Comparison of ENCODE assay signal across 19 cellular contexts in the genomic region with DNA sequence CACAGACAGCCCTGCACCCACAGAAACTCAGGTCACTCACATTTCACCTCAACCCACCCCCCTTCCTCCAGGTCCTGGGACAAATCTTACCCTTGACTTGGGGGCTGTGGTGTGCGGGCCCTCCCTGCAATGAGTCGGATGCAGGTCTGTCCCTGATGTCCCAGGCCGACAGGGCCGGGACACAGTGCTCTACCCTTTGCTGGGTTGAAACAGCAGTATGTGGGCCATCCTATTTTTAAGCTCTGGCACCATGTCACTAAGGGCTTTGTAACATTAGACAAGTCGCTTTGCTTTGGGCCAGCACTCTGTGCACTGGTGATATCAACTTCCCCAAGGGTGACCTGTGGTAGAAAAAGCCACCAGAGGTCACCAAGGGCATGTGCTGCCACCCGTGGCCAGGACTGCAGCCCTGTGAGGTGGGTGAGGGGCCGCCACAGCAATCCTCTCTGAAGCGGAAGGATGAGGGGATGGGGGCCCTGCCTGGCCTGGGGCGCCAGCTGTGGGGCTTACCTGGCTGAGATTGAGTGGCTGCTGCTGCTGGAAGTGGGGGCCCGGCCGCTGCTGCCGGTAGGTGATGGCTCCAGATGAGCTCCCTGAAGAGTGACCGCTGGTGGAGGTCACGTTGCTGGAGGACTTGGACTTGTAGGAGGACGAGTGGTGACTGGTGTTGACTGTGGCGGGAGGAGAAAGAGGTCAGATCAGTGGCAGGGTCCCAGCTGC. TPM values are rescaled to one million over a fixed set of nuclear protein-coding genes. Genes with fewer than 3 reads are reported as not detected.
"Had no signal": no experiment of that assay in that cellular context is flagged by ENCODE, and none has a peak within 500 bp of the region (broad histone marks: within the 10 kb centered on the region; RNA-seq: fewer than 3 reads in every experiment).

No MANE protein-coding gene starts in this region.

- ATAC-seq: activated CD8-positive, alpha-beta T cell treated with anti-CD3 and anti-CD28 coated beads, Interleukin-2, amount 10 ng/mL, durations not matched to agents 7 days and 5 days; activated naive CD4-positive, alpha-beta T cell treated with anti-CD3 and anti-CD28 coated beads, Interleukin-2, amount 50 U/mL, for 72 hours; left lung had no signal

- H3K27ac Mint-ChIP-seq: activated CD8-positive, alpha-beta T cell treated with anti-CD3 and anti-CD28 coated beads, Interleukin-2, amount 10 ng/mL, durations not matched to agents 7 days and 5 days had no signal

- H3K9me3 Mint-ChIP-seq: activated naive CD4-positive, alpha-beta T cell treated with anti-CD3 and anti-CD28 coated beads, Interleukin-2, amount 50 U/mL, for 72 hours had no signal

- H3K36me3 Mint-ChIP-seq: activated naive CD4-positive, alpha-beta T cell treated with anti-CD3 and anti-CD28 coated beads, Interleukin-2, amount 50 U/mL, for 72 hours had no signal

- H3K4me1 ChIP-seq: breast epithelium, left lung, sigmoid colon, SJCRH30, tibial nerve had no signal

- H3K36me3 ChIP-seq: SJCRH30 had no signal

- H3K27me3 ChIP-seq: breast epithelium, esophagus muscularis mucosa, left lung, sigmoid colon, SJCRH30, tibial nerve had no signal

- H3K4me3 ChIP-seq: breast epithelium, esophagus muscularis mucosa, left lung, sigmoid colon, SJCRH30, tibial nerve had no signal

- DNase-seq: activated CD4-positive, alpha-beta T cell treated with anti-CD3 and anti-CD28 coated beads for 4 hours; activated CD8-positive, alpha-beta T cell treated with anti-CD3 and anti-CD28 coated beads, Interleukin-2, amount 10 ng/mL, durations not matched to agents 7 days and 5 days; activated effector memory CD4-positive, alpha-beta T cell treated with anti-CD3 and anti-CD28 coated beads, Interleukin-2, amount 50 U/mL, for 16 hours; aorta; islet precursor cell; left lung; mesendoderm; sigmoid colon; SJCRH30; stimulated activated CD4-positive, alpha-beta T cell treated with anti-CD3 and anti-CD28 coated beads, Interleukin-4, amount 100 ng/mL, for 1 hour; T-helper 9 cell; WERI-Rb-1 had no signal

- H3K4me3 Mint-ChIP-seq: activated CD8-positive, alpha-beta T cell treated with anti-CD3 and anti-CD28 coated beads, Interleukin-2, amount 10 ng/mL, durations not matched to agents 7 days and 5 days had no signal

- H3K27ac ChIP-seq: breast epithelium, esophagus muscularis mucosa, left lung, sigmoid colon, SJCRH30, tibial nerve, WERI-Rb-1 had no signal

- H3K9me3 ChIP-seq: breast epithelium, esophagus muscularis mucosa, left lung, sigmoid colon, SJCRH30, tibial nerve had no signal

RNA-seq across cellular contexts. Expression of a gene that starts 51.3 kb away (rescaled TPM):
- total RNA-seq: activated CD8-positive, alpha-beta T cell treated with anti-CD3 and anti-CD28 coated beads, Interleukin-2, amount 10 ng/mL, durations not matched to agents 7 days and 5 days; activated naive CD4-positive, alpha-beta T cell treated with anti-CD3 and anti-CD28 coated beads, Interleukin-2, amount 50 U/mL, for 72 hours; aorta; breast epithelium; esophagus muscularis mucosa; fibroblast of villous mesenchyme; progenitor cell of endocrine pancreas; RPMI7951; SJCRH30 had no signal
- polyA plus RNA-seq: aorta had no signal
